In genomic region chr7:48090095-48090805, GRCh38 we compare ENCODE assay signal across 8 cellular contexts. TPM values are rescaled to one million over a fixed set of nuclear protein-coding genes. Genes with fewer than 3 reads are reported as not detected.
DNase-seq lines count a peak whose midpoint lies in the region; ATAC-seq and TF ChIP-seq lines count a peak whose summit lies in the region.

No MANE protein-coding gene starts in this region.

- H3K27me3 ChIP-seq in cardiac muscle cell (peaks cover 3% of the 10 kb centered on the region), dorsolateral prefrontal cortex (no peaks in the 10 kb centered on the region)

- peaks cover 26% of the 10 kb centered on the region for H3K4me1 Mint-ChIP-seq in mesothelial cell of epicardium

- H3K4me3 Mint-ChIP-seq in mesothelial cell of epicardium: peak overlapping the region; percentile 79

- H3K4me3 ChIP-seq in cardiac muscle cell (peak overlapping the region; percentile 71), dorsolateral prefrontal cortex (peak overlapping the region; percentile 68 to 95 (median 87))

- H3K27ac Mint-ChIP-seq in mesothelial cell of epicardium: peak overlapping the region; percentile 47

- DNase-seq in cardiac muscle cell (ENCODE audit: low read depth in 1 of 2, low spot score in 1 of 2) (peak; percentile 39 to 51), Right ventricle myocardium inferior (ENCODE audit: missing footprints) (no peak), dorsolateral prefrontal cortex (peak in 1 of 10 donors; percentile 12), mesothelial cell of epicardium (ENCODE audit: low spot score in 2 of 2, unreplicated experiment in 2 of 2) (no peak), NCI-H2107 treated with DMSO at 0.1 percent for 48 hours (lab: John Stamatoyannopoulos, UW; ENCODE audit: unreplicated experiment) (no peak), NCI-H2196 treated with DMSO at 0.1 percent for 48 hours (lab: John Stamatoyannopoulos, UW; ENCODE audit: unreplicated experiment) (no peak)

- no peaks in the 10 kb centered on the region for H3K9me3 Mint-ChIP-seq in mesothelial cell of epicardium

- H3K27me3 Mint-ChIP-seq in mesothelial cell of epicardium (ENCODE audit: low read depth): peaks cover 18% of the 10 kb centered on the region

- no peaks in the 10 kb centered on the region for H3K4me1 ChIP-seq in cardiac muscle cell (ENCODE audit: low read depth)

- no peaks in the 10 kb centered on the region for H3K36me3 ChIP-seq in cardiac muscle cell

- intact Hi-C loops in Right ventricle myocardium inferior (cut with DNase I) (no loop called here), dorsolateral prefrontal cortex (cut with DNase I) (no loop called here)

- H3K36me3 Mint-ChIP-seq in mesothelial cell of epicardium: peaks cover 3% of the 10 kb centered on the region

- H3K27ac ChIP-seq in cardiac muscle cell (no peak overlapping the region), dorsolateral prefrontal cortex (peak overlapping the region in 14 of 59 donors; percentile 29 to 93 (median 87))

- ATAC-seq in Right ventricle myocardium inferior: no peak
- ATAC-seq in HG03354 (IDR thresholded peaks at IDR 0.05; ENCODE audit: poor library complexity, severe bottlenecking, unreplicated experiment): no peak
- no peak for ATAC-seq in GM18519 (IDR thresholded peaks at IDR 0.05; ENCODE audit: low FRiP score, unreplicated experiment)

- no peak for TF ChIP-seq CTCF in cardiac muscle cell (IDR thresholded peaks at IDR 0.05; ENCODE audit: low read depth, low read length)
- no peak for TF ChIP-seq CTCF in dorsolateral prefrontal cortex (IDR thresholded peaks at IDR 0.05 in 54 of 56, conservative IDR thresholded peaks at IDR 0.05 in 2 of 56; ENCODE audit: low read depth in 1 of 56, partially characterized antibody in 56 of 56)
- TF ChIP-seq CTCF in mesothelial cell of epicardium (IDR thresholded peaks at IDR 0.05; ENCODE audit: unreplicated experiment): no peak

- H3K9me3 ChIP-seq in cardiac muscle cell (ENCODE audit: low read depth): no peaks in the 10 kb centered on the region

RNA-seq across cellular contexts. Expression of gene UPP1, which starts 1.2 kb away (rescaled TPM):
- total RNA-seq in cardiac muscle cell: 13.6 and 26.5 TPM in 2 replicates
- 28.3 and 35.5 TPM in 2 replicates for polyA plus RNA-seq in cardiac muscle cell
- total RNA-seq in Right ventricle myocardium inferior: 20.9 TPM
- 10 to 100 TPM; 25.8 to 76.9 (median 50.4) TPM for total RNA-seq in dorsolateral prefrontal cortex
- 4.3 to 5.0 TPM (median 4.4 TPM) in 3 replicates for total RNA-seq in mesothelial cell of epicardium

RNA-seq across cellular contexts. Expression of gene C7orf57, which starts 54.9 kb away (rescaled TPM):
- total RNA-seq in cardiac muscle cell: 0.53 TPM in 1 of 2 replicates, not detected in the other
- polyA plus RNA-seq in cardiac muscle cell: 0.11 TPM in 1 of 2 replicates, not detected in the other
- total RNA-seq in Right ventricle myocardium inferior: not detected
- total RNA-seq in dorsolateral prefrontal cortex: 1 to 10 TPM in 3 of 120 experiments, under 1 TPM in 16, not detected in 101; 0.20 to 1.7 (median 0.41) TPM
- total RNA-seq in mesothelial cell of epicardium: not detected in 3 replicates

Comparison
In these comparisons a context has a peak if more than half of its experiments do, and no peak if none do; other contexts are left out.
1. DNase-seq: peak in cardiac muscle cell (2 of 2); none in Right ventricle myocardium inferior (single experiment), mesothelial cell of epicardium (0 of 2), NCI-H2107 treated with DMSO at 0.1 percent for 48 hours (single experiment) and NCI-H2196 treated with DMSO at 0.1 percent for 48 hours (single experiment).